Comparison of ENCODE assay signal across 1 cellular context in the genomic region with DNA sequence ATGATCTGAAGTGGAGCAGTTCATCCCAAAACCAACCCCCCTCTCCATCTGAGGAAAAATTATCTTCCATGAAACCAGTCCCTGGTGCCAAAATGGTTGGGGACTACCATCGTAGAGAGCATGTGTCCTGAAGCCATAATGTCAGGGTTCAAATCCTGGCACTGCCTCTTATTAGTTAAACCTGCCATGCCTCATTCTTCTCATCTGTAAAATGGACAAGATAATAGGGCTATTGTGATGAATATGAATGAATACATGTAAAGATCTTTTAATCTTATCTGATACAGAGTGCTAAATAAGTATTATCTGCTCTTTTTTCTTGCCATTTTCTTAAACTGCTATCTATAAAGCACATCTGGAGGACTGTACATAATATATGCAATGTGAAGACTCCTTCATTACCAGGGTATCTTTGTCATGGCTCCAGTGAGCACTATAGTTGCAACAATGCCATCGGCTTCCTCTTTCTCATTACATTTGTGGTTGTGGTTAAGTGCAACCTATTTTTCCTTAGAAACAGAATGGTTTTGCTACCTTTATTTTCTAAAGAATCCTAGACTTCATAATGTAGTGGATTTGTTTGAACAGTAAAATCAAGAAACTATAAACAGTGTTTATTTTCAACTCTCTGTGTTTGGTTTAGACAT.
A peak's percentile ranks its signal among the peaks of the same experiment; 100 is the strongest.
TF ChIP-seq lines count a peak whose summit lies in the region.

No MANE protein-coding gene starts in this region.

TF ChIP-seq in GM12878, 131 proteins besides CTCF, POLR2A, EP300 and RAD21 (continued from another document):
- TF ChIP-seq RUNX3 (IDR thresholded peaks at IDR 0.05; ENCODE audit: low read length), result peak; percentile 46
- TF ChIP-seq SRF (IDR thresholded peaks at IDR 0.05; ENCODE audit: low read depth in 2 of 2, low read length in 2 of 2), result no peak
- no peak for TF ChIP-seq CBX3 (IDR thresholded peaks at IDR 0.05; ENCODE audit: borderline replicate concordance, low read depth)
- no peak for TF ChIP-seq CHD2 (IDR thresholded peaks at IDR 0.05; ENCODE audit: borderline replicate concordance, low read depth, low read length)
- no peak for TF ChIP-seq RBBP5 (conservative IDR thresholded peaks at IDR 0.05)
